ENCODE assay signal across 30 cellular contexts in the genomic region with DNA sequence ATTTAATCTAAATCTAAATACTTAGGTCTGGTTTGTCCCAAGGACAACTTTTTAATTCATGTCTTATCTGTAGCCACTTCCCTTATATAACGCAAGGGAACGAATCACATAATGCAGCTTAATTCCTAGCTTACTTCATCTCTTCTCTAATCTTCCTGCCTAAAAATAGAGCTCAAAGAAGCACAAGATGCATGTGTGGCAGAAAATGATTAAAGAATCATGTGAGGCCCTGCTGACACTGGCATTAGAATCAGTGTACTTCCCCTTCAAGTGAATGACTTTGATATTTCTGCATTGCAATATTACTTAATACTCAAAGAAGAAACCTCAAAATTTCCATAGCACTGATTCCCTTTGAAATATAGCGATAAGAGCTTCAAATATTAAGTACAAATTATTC.
"Had no signal": no experiment of that assay in that cellular context is flagged by ENCODE, and none has a peak within 500 bp of the region (broad histone marks: within the 10 kb centered on the region; RNA-seq: fewer than 3 reads in every experiment).

No MANE protein-coding gene starts in this region.

- H3K4me1 ChIP-seq: psoas muscle, sigmoid colon, testis, uterus had no signal

- H3K9me3 Mint-ChIP-seq: activated CD4-positive, alpha-beta T cell treated with anti-CD3 and anti-CD28 coated beads, Interleukin-2, amount 10 ng/mL, durations not matched to agents 24 days and 14 days; nephron had no signal

- H3K27me3 ChIP-seq: neutrophil, ovary, sigmoid colon, testis, uterus had no signal

- H3K27ac ChIP-seq: neutrophil, ovary, psoas muscle, sigmoid colon, testis, uterus, VCaP had no signal

- H3K36me3 Mint-ChIP-seq: activated naive CD4-positive, alpha-beta T cell treated with anti-CD3 and anti-CD28 coated beads, Interleukin-2, amount 10 ng/mL, durations not matched to agents 7 days and 5 days; brain; memory B cell had no signal

- H3K4me3 Mint-ChIP-seq: activated CD4-positive, alpha-beta memory T cell treated with anti-CD3 and anti-CD28 coated beads, Interleukin-2, amount 10 ng/mL, durations not matched to agents 7 days and 5 days; activated CD4-positive, alpha-beta T cell treated with anti-CD3 and anti-CD28 coated beads, Interleukin-2, amount 10 ng/mL, durations not matched to agents 24 days and 14 days; activated naive CD4-positive, alpha-beta T cell treated with anti-CD3 and anti-CD28 coated beads, Interleukin-2, amount 10 ng/mL, durations not matched to agents 7 days and 5 days; activated naive CD8-positive, alpha-beta T cell treated with anti-CD3 and anti-CD28 coated beads, Interleukin-2, amount 50 U/mL, for 24 hours; activated T-cell treated with anti-CD3 and anti-CD28 coated beads, Interleukin-2, amount 50 U/mL, for 72 hours; brain; dendritic cell treated with granulocyte-macrophage colony-stimulating factor and Interleukin-4, amounts not matched to agents 40 ng/mL and 50 ng/mL, for 4 days; memory B cell; nephron had no signal

- H3K27ac Mint-ChIP-seq: activated CD4-positive, alpha-beta memory T cell treated with anti-CD3 and anti-CD28 coated beads, Interleukin-2, amount 10 ng/mL, durations not matched to agents 7 days and 5 days; activated CD4-positive, alpha-beta T cell treated with anti-CD3 and anti-CD28 coated beads, Interleukin-2, amount 10 ng/mL, durations not matched to agents 24 days and 14 days; activated naive CD4-positive, alpha-beta T cell treated with anti-CD3 and anti-CD28 coated beads, Interleukin-2, amount 10 ng/mL, durations not matched to agents 7 days and 5 days; activated naive CD8-positive, alpha-beta T cell treated with anti-CD3 and anti-CD28 coated beads, Interleukin-2, amount 50 U/mL, for 24 hours; activated T-cell treated with anti-CD3 and anti-CD28 coated beads, Interleukin-2, amount 50 U/mL, for 72 hours; dendritic cell treated with granulocyte-macrophage colony-stimulating factor and Interleukin-4, amounts not matched to agents 40 ng/mL and 50 ng/mL, for 4 days; memory B cell; nephron had no signal

- DNase-seq: activated CD4-positive, alpha-beta memory T cell treated with anti-CD3 and anti-CD28 coated beads, Interleukin-2, amount 10 ng/mL, durations not matched to agents 7 days and 5 days; activated CD4-positive, alpha-beta T cell treated with anti-CD3 and anti-CD28 coated beads, Interleukin-2, amount 10 ng/mL, durations not matched to agents 24 days and 14 days; activated effector memory CD4-positive, alpha-beta T cell treated with Interleukin-2 at 50 U/mL for 16 hours; activated naive CD4-positive, alpha-beta T cell treated with anti-CD3 and anti-CD28 coated beads, Interleukin-2, amount 10 ng/mL, durations not matched to agents 7 days and 5 days; activated naive CD8-positive, alpha-beta T cell treated with anti-CD3 and anti-CD28 coated beads, Interleukin-2, amount 50 U/mL, for 24 hours; activated T-cell treated with anti-CD3 and anti-CD28 coated beads, Interleukin-2, amount 50 U/mL, for 72 hours; aorta; caudate nucleus; effector CD4-positive, alpha-beta T cell; erythroblast; glutamatergic neuron; hypothalamus; ovary; psoas muscle; sigmoid colon; stimulated activated CD4-positive, alpha-beta T cell treated with anti-CD3 and anti-CD28 coated beads, Interleukin-2, amount 100 ng/mL, for 48 hours; stimulated activated CD8-positive, alpha-beta memory T cell treated with anti-CD3 and anti-CD28 coated beads, Interleukin-4, amount 100 ng/mL, for 48 hours; stimulated activated naive CD4-positive, alpha-beta T cell; T1000; testis; trophoblast cell; uterus had no signal

- H3K27me3 Mint-ChIP-seq: activated CD4-positive, alpha-beta memory T cell treated with anti-CD3 and anti-CD28 coated beads, Interleukin-2, amount 10 ng/mL, durations not matched to agents 7 days and 5 days; activated CD4-positive, alpha-beta T cell treated with anti-CD3 and anti-CD28 coated beads, Interleukin-2, amount 10 ng/mL, durations not matched to agents 24 days and 14 days; activated naive CD4-positive, alpha-beta T cell treated with anti-CD3 and anti-CD28 coated beads, Interleukin-2, amount 10 ng/mL, durations not matched to agents 7 days and 5 days; activated naive CD8-positive, alpha-beta T cell treated with anti-CD3 and anti-CD28 coated beads, Interleukin-2, amount 50 U/mL, for 24 hours; dendritic cell treated with granulocyte-macrophage colony-stimulating factor and Interleukin-4, amounts not matched to agents 40 ng/mL and 50 ng/mL, for 4 days; memory B cell had no signal

- H3K9me3 ChIP-seq: neutrophil, ovary, psoas muscle, sigmoid colon, testis, uterus had no signal

- H3K4me1 Mint-ChIP-seq: activated CD4-positive, alpha-beta memory T cell treated with anti-CD3 and anti-CD28 coated beads, Interleukin-2, amount 10 ng/mL, durations not matched to agents 7 days and 5 days; activated CD4-positive, alpha-beta T cell treated with anti-CD3 and anti-CD28 coated beads, Interleukin-2, amount 10 ng/mL, durations not matched to agents 24 days and 14 days; activated naive CD4-positive, alpha-beta T cell treated with anti-CD3 and anti-CD28 coated beads, Interleukin-2, amount 10 ng/mL, durations not matched to agents 7 days and 5 days; activated naive CD8-positive, alpha-beta T cell treated with anti-CD3 and anti-CD28 coated beads, Interleukin-2, amount 50 U/mL, for 24 hours; memory B cell; nephron had no signal

- H3K36me3 ChIP-seq: neutrophil, ovary, sigmoid colon, uterus had no signal

- ATAC-seq: activated CD4-positive, CD25-positive, alpha-beta regulatory T cell treated with anti-CD3 and anti-CD28 coated beads, Interleukin-2, amount 50 U/mL, for 24 hours; activated naive CD8-positive, alpha-beta T cell treated with anti-CD3 and anti-CD28 coated beads, Interleukin-2, amount 50 U/mL, for 24 hours; activated T-cell treated with anti-CD3 and anti-CD28 coated beads, Interleukin-2, amount 50 U/mL, for 72 hours; psoas muscle had no signal

- H3K4me3 ChIP-seq: ovary, psoas muscle, sigmoid colon, smooth muscle cell, testis, uterus had no signal
